In the genomic region with DNA sequence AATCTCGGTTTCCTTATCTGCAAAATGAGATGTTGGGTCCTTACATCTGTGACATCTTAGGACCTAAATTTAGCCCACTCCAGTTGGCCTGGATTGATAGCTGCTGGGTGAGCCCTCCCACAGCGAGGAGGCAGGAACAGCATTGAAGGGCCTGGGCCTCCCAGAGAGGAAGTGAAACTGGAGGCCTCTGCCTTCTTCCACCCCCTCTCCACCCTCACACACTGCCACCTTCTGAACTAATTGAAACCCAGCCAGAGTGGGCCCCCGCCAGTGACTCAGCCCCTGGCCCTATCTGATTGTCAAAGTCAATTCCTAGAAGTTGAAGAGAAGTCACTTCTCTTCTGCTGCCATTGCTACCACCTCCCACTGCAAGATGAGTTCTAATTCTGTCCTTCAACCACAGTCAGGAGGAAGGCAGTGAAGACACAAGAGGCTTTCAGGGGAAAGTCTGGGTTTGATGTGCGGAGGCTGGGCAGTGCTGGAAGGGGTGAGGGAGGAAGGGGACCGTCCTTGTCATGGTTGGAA, we compare ENCODE assay signal across 1 cellular context.
A peak's percentile ranks its signal among the peaks of the same experiment; 100 is the strongest.
TF ChIP-seq lines count a peak whose summit lies in the region.

No MANE protein-coding gene starts in this region.

TF ChIP-seq in K562, 482 proteins besides CTCF, POLR2A, EP300 and RAD21 (continued from another document and continues in another):
- peak; percentile 93 for TF ChIP-seq CCNT2 (IDR thresholded peaks at IDR 0.05; ENCODE audit: borderline replicate concordance, extremely low read depth, insufficient read length, low read depth, low read length)
- peak; percentile 84; the same call in 1 of the 2 replicates for TF ChIP-seq MTA3 (IDR thresholded peaks at IDR 0.05; ENCODE audit: borderline replicate concordance)
- no peak for TF ChIP-seq FOXP1 (CRISPR knock-in tag; IDR thresholded peaks at IDR 0.05)
- TF ChIP-seq FOXK2 (conservative IDR thresholded peaks at IDR 0.05 in 1 of 2, IDR thresholded peaks at IDR 0.05 in 1 of 2; ENCODE audit: low read depth in 2 of 2), result peak in 1 of 2 experiments; percentile 20; a peak in 2 of 4 replicates
- no peak for TF ChIP-seq KAT2B (IDR thresholded peaks at IDR 0.05; ENCODE audit: low read depth, low read length)
- TF ChIP-seq, protein P1, sequence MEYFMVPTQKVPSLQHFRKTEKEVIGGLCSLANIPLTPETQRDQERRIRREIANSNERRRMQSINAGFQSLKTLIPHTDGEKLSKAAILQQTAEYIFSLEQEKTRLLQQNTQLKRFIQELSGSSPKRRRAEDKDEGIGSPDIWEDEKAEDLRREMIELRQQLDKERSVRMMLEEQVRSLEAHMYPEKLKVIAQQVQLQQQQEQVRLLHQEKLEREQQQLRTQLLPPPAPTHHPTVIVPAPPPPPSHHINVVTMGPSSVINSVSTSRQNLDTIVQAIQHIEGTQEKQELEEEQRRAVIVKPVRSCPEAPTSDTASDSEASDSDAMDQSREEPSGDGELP (CRISPR knock-in tag; IDR thresholded peaks at IDR 0.05; ENCODE audit: borderline replicate concordance), result peak; percentile 65; the same call in 1 of the 2 replicates
- TF ChIP-seq MYNN (IDR thresholded peaks at IDR 0.05), result peak; percentile 70; the same call in 1 of the 2 replicates
- TF ChIP-seq MYNN (CRISPR knock-in tag; IDR thresholded peaks at IDR 0.05), result no peak
- peak; percentile 57; the same call in 1 of the 2 replicates for TF ChIP-seq XRCC5 (IDR thresholded peaks at IDR 0.05; ENCODE audit: low read depth, low read length)
- peak; percentile 76 for TF ChIP-seq TAL1 (IDR thresholded peaks at IDR 0.05)
- peak; percentile 93 for TF ChIP-seq NFIC (IDR thresholded peaks at IDR 0.05)
- TF ChIP-seq RCOR1 (IDR thresholded peaks at IDR 0.05; ENCODE audit: borderline replicate concordance in 1 of 2, low read depth in 2 of 2, low read length in 2 of 2), result peak; percentile 91 to 99
- peak; percentile 78 for TF ChIP-seq NCOA1 (IDR thresholded peaks at IDR 0.05; ENCODE audit: low read depth)
- TF ChIP-seq ZFX (CRISPR knock-in tag; IDR thresholded peaks at IDR 0.05), result peak; percentile 59; the same call in 1 of the 2 replicates
- peak; percentile 80 for TF ChIP-seq C11orf30 (IDR thresholded peaks at IDR 0.05; ENCODE audit: low read depth)
- TF ChIP-seq BHLHE40 (IDR thresholded peaks at IDR 0.05; ENCODE audit: low read length), result peak; percentile 51; the same call in 1 of the 2 replicates
- peak; percentile 58; the same call in 1 of the 2 replicates for TF ChIP-seq MAFK (IDR thresholded peaks at IDR 0.05; ENCODE audit: low read length)
- TF ChIP-seq STAG1 (CRISPR knock-in tag; IDR thresholded peaks at IDR 0.05; ENCODE audit: borderline replicate concordance), result no peak
- TF ChIP-seq RBBP5 (IDR thresholded peaks at IDR 0.05; ENCODE audit: borderline replicate concordance, insufficient read depth, low read length, poor library complexity, severe bottlenecking), result peak; percentile 64
- TF ChIP-seq MEF2D (tag; conservative IDR thresholded peaks at IDR 0.05; ENCODE audit: low read depth), result peak; percentile 99
- TF ChIP-seq, protein P2, sequence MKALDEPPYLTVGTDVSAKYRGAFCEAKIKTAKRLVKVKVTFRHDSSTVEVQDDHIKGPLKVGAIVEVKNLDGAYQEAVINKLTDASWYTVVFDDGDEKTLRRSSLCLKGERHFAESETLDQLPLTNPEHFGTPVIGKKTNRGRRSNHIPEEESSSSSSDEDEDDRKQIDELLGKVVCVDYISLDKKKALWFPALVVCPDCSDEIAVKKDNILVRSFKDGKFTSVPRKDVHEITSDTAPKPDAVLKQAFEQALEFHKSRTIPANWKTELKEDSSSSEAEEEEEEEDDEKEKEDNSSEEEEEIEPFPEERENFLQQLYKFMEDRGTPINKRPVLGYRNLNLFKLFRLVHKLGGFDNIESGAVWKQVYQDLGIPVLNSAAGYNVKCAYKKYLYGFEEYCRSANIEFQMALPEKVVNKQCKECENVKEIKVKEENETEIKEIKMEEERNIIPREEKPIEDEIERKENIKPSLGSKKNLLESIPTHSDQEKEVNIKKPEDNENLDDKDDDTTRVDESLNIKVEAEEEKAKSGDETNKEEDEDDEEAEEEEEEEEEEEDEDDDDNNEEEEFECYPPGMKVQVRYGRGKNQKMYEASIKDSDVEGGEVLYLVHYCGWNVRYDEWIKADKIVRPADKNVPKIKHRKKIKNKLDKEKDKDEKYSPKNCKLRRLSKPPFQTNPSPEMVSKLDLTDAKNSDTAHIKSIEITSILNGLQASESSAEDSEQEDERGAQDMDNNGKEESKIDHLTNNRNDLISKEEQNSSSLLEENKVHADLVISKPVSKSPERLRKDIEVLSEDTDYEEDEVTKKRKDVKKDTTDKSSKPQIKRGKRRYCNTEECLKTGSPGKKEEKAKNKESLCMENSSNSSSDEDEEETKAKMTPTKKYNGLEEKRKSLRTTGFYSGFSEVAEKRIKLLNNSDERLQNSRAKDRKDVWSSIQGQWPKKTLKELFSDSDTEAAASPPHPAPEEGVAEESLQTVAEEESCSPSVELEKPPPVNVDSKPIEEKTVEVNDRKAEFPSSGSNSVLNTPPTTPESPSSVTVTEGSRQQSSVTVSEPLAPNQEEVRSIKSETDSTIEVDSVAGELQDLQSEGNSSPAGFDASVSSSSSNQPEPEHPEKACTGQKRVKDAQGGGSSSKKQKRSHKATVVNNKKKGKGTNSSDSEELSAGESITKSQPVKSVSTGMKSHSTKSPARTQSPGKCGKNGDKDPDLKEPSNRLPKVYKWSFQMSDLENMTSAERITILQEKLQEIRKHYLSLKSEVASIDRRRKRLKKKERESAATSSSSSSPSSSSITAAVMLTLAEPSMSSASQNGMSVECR (CRISPR knock-in tag; IDR thresholded peaks at IDR 0.05), result no peak
- TF ChIP-seq ATF7 (IDR thresholded peaks at IDR 0.05), result peak; percentile 91
- TF ChIP-seq, protein P3, sequence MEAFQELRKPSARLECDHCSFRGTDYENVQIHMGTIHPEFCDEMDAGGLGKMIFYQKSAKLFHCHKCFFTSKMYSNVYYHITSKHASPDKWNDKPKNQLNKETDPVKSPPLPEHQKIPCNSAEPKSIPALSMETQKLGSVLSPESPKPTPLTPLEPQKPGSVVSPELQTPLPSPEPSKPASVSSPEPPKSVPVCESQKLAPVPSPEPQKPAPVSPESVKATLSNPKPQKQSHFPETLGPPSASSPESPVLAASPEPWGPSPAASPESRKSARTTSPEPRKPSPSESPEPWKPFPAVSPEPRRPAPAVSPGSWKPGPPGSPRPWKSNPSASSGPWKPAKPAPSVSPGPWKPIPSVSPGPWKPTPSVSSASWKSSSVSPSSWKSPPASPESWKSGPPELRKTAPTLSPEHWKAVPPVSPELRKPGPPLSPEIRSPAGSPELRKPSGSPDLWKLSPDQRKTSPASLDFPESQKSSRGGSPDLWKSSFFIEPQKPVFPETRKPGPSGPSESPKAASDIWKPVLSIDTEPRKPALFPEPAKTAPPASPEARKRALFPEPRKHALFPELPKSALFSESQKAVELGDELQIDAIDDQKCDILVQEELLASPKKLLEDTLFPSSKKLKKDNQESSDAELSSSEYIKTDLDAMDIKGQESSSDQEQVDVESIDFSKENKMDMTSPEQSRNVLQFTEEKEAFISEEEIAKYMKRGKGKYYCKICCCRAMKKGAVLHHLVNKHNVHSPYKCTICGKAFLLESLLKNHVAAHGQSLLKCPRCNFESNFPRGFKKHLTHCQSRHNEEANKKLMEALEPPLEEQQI (IDR thresholded peaks at IDR 0.05), result no peak; the same call in 1 of the 2 replicates
- TF ChIP-seq HNRNPL (IDR thresholded peaks at IDR 0.05; ENCODE audit: low read depth, low read length), result 0 out of 2 replicates have a peak, but pooled peaks have one; percentile 60
- no peak for TF ChIP-seq ZBTB1 (CRISPR knock-in tag; IDR thresholded peaks at IDR 0.05; ENCODE audit: borderline replicate concordance, low read depth)
- peak; percentile 97 for TF ChIP-seq JUN (IDR thresholded peaks at IDR 0.05; ENCODE audit: borderline replicate concordance, low read depth, low read length)
- TF ChIP-seq JUN (CRISPR knock-in tag; IDR thresholded peaks at IDR 0.05; ENCODE audit: borderline replicate concordance), result no peak
- peak; percentile 84; the same call in 1 of the 2 replicates for TF ChIP-seq ZNF766 (CRISPR knock-in tag; conservative IDR thresholded peaks at IDR 0.05)
- peak; percentile 95 for TF ChIP-seq NFE2 (IDR thresholded peaks at IDR 0.05; ENCODE audit: low read depth)
- TF ChIP-seq PML (IDR thresholded peaks at IDR 0.05; ENCODE audit: low read length), result peak; percentile 66; the same call in 1 of the 2 replicates
- TF ChIP-seq, protein P4, sequence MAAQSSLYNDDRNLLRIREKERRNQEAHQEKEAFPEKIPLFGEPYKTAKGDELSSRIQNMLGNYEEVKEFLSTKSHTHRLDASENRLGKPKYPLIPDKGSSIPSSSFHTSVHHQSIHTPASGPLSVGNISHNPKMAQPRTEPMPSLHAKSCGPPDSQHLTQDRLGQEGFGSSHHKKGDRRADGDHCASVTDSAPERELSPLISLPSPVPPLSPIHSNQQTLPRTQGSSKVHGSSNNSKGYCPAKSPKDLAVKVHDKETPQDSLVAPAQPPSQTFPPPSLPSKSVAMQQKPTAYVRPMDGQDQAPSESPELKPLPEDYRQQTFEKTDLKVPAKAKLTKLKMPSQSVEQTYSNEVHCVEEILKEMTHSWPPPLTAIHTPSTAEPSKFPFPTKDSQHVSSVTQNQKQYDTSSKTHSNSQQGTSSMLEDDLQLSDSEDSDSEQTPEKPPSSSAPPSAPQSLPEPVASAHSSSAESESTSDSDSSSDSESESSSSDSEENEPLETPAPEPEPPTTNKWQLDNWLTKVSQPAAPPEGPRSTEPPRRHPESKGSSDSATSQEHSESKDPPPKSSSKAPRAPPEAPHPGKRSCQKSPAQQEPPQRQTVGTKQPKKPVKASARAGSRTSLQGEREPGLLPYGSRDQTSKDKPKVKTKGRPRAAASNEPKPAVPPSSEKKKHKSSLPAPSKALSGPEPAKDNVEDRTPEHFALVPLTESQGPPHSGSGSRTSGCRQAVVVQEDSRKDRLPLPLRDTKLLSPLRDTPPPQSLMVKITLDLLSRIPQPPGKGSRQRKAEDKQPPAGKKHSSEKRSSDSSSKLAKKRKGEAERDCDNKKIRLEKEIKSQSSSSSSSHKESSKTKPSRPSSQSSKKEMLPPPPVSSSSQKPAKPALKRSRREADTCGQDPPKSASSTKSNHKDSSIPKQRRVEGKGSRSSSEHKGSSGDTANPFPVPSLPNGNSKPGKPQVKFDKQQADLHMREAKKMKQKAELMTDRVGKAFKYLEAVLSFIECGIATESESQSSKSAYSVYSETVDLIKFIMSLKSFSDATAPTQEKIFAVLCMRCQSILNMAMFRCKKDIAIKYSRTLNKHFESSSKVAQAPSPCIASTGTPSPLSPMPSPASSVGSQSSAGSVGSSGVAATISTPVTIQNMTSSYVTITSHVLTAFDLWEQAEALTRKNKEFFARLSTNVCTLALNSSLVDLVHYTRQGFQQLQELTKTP (IDR thresholded peaks at IDR 0.05; ENCODE audit: low read depth in 1 of 2, partially characterized antibody in 2 of 2), result peak in 1 of 2 experiments; percentile 62
- TF ChIP-seq SOX6 (IDR thresholded peaks at IDR 0.05), result peak; percentile 91
- no peak for TF ChIP-seq ZNF354B (CRISPR knock-in tag; IDR thresholded peaks at IDR 0.05)
- no peak for TF ChIP-seq SIN3A (IDR thresholded peaks at IDR 0.05; ENCODE audit: borderline replicate concordance in 2 of 2, control insufficient read depth in 1 of 2, low read depth in 2 of 2, low read length in 2 of 2)
- no peak for TF ChIP-seq HDGF (IDR thresholded peaks at IDR 0.05)
- TF ChIP-seq KDM1A (IDR thresholded peaks at IDR 0.05), result peak; percentile 98 to 99
- peak; percentile 97 for TF ChIP-seq SPI1 (IDR thresholded peaks at IDR 0.05; ENCODE audit: borderline replicate concordance, low read depth, low read length)
- peak; percentile 88 for TF ChIP-seq EHMT2 (IDR thresholded peaks at IDR 0.05)
- peak; percentile 57; the same call in 1 of the 2 replicates for TF ChIP-seq L3MBTL2 (IDR thresholded peaks at IDR 0.05)
- peak; percentile 92 for TF ChIP-seq SMAD4 (CRISPR knock-in tag; conservative IDR thresholded peaks at IDR 0.05)
- TF ChIP-seq PHF8 (IDR thresholded peaks at IDR 0.05; ENCODE audit: borderline replicate concordance, low read length), result peak; percentile 14; the same call in 1 of the 2 replicates
- peak; percentile 82 for TF ChIP-seq HMGN3 (IDR thresholded peaks at IDR 0.05; ENCODE audit: borderline replicate concordance, extremely low read depth, insufficient read length, low read depth, low read length)
- peak; percentile 41; the same call in 1 of the 2 replicates for TF ChIP-seq FOXM1 (IDR thresholded peaks at IDR 0.05; ENCODE audit: low read depth)
- TF ChIP-seq FOXM1 (CRISPR knock-in tag; IDR thresholded peaks at IDR 0.05; ENCODE audit: low read depth), result no peak
- TF ChIP-seq ZNF165 (CRISPR knock-in tag; IDR thresholded peaks at IDR 0.05; ENCODE audit: borderline replicate concordance), result no peak
- TF ChIP-seq, protein P5, sequence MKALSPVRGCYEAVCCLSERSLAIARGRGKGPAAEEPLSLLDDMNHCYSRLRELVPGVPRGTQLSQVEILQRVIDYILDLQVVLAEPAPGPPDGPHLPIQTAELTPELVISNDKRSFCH (CRISPR knock-in tag; IDR thresholded peaks at IDR 0.05), result no peak
- TF ChIP-seq, protein P5 (tag; IDR thresholded peaks at IDR 0.05), result peak; percentile 61; the same call in 1 of the 2 replicates
- peak; percentile 66 for TF ChIP-seq GABPA (tag; conservative IDR thresholded peaks at IDR 0.05; ENCODE audit: low read depth)
- TF ChIP-seq TRIM24 (IDR thresholded peaks at IDR 0.05), result peak in 1 of 2 experiments; percentile 75; a peak in 2 of 4 replicates
- peak; percentile 85; the same call in 1 of the 2 replicates for TF ChIP-seq NBN (IDR thresholded peaks at IDR 0.05; ENCODE audit: low read depth)
- peak; percentile 97 for TF ChIP-seq SMARCC2 (IDR thresholded peaks at IDR 0.05; ENCODE audit: low read depth)
- TF ChIP-seq, protein P6, sequence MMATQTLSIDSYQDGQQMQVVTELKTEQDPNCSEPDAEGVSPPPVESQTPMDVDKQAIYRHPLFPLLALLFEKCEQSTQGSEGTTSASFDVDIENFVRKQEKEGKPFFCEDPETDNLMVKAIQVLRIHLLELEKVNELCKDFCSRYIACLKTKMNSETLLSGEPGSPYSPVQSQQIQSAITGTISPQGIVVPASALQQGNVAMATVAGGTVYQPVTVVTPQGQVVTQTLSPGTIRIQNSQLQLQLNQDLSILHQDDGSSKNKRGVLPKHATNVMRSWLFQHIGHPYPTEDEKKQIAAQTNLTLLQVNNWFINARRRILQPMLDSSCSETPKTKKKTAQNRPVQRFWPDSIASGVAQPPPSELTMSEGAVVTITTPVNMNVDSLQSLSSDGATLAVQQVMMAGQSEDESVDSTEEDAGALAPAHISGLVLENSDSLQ (IDR thresholded peaks at IDR 0.05), result peak; percentile 72
- peak; percentile 66; the same call in 1 of the 2 replicates for TF ChIP-seq ESRRA (IDR thresholded peaks at IDR 0.05; ENCODE audit: borderline replicate concordance, low read depth)
- TF ChIP-seq FOSL1 (tag; conservative IDR thresholded peaks at IDR 0.05), result peak; percentile 99
- TF ChIP-seq CXXC5 (CRISPR knock-in tag; IDR thresholded peaks at IDR 0.05), result peak; percentile 77
- no peak for TF ChIP-seq NR2C1 (IDR thresholded peaks at IDR 0.05)
- TF ChIP-seq NR2C1 (tag; IDR thresholded peaks at IDR 0.05), result peak; percentile 40; the same call in 1 of the 2 replicates
